13 cellular contexts compared by ENCODE assay signal in genomic region chr7:135536160-135536559, GRCh38. TPM values are rescaled to one million over a fixed set of nuclear protein-coding genes. Genes with fewer than 3 reads are reported as not detected.
A peak's percentile ranks its signal among the peaks of the same experiment; 100 is the strongest.
DNase-seq lines count a peak whose midpoint lies in the region; ATAC-seq and TF ChIP-seq lines count a peak whose summit lies in the region.
"Had no signal": no experiment of that assay in that cellular context is flagged by ENCODE, and none has a peak within 500 bp of the region (broad histone marks: within the 10 kb centered on the region; RNA-seq: fewer than 3 reads in every experiment).

No MANE protein-coding gene starts in this region.

- peak; percentile 24 for ATAC-seq in naive thymus-derived CD4-positive, alpha-beta T cell
- ATAC-seq in GM19328 (IDR thresholded peaks at IDR 0.05; ENCODE audit: unreplicated experiment) (no peak), HG03175 (IDR thresholded peaks at IDR 0.05; ENCODE audit: unreplicated experiment) (no peak)
- ATAC-seq: CD8-positive, alpha-beta T cell had no signal

- no peaks in the 10 kb centered on the region for H3K4me1 Mint-ChIP-seq in naive thymus-derived CD4-positive, alpha-beta T cell
- no peaks in the 10 kb centered on the region for H3K4me1 Mint-ChIP-seq in activated T-helper 1 cell treated with anti-CD3 and anti-CD28 coated beads, Interleukin-12 subunit alpha, Interleukin-12 subunit beta, Interleukin-2, Interleukin-4 antibody, amounts not matched to agents 30 ng/mL and 10 ng/mL and 1 ng/mL, durations not matched to agents 14 hours and 24 hours and 36 hours (ENCODE audit: low read depth)

- no peaks in the 10 kb centered on the region for H3K9me2 ChIP-seq in GM23248 (ENCODE audit: insufficient read depth)

- H3K9me3 ChIP-seq in GM23248 (ENCODE audit: low read depth) = no peaks in the 10 kb centered on the region
- H3K9me3 ChIP-seq in naive thymus-derived CD4-positive, alpha-beta T cell (ENCODE audit: control insufficient read depth in 2 of 3, low read length in 3 of 3) = no peaks in the 10 kb centered on the region
- H3K9me3 ChIP-seq: vagina had no signal

- H3K27ac Mint-ChIP-seq in naive thymus-derived CD4-positive, alpha-beta T cell = no peak overlapping the region
- no peak overlapping the region for H3K27ac Mint-ChIP-seq in activated T-helper 1 cell treated with anti-CD3 and anti-CD28 coated beads, Interleukin-12 subunit alpha, Interleukin-12 subunit beta, Interleukin-2, Interleukin-4 antibody, amounts not matched to agents 30 ng/mL and 10 ng/mL and 1 ng/mL, durations not matched to agents 14 hours and 24 hours and 36 hours
- H3K27ac Mint-ChIP-seq: CD8-positive, alpha-beta T cell; H9 had no signal

- CTCF ChIA-PET in naive thymus-derived CD4-positive, alpha-beta T cell (lab: Charles Lee) = no interaction called here

- H3K27me3 Mint-ChIP-seq in naive thymus-derived CD4-positive, alpha-beta T cell = peaks cover 9 to 33% (median 15%) of the 10 kb centered on the region in 5 donors
- H3K27me3 Mint-ChIP-seq in activated T-helper 1 cell treated with anti-CD3 and anti-CD28 coated beads, Interleukin-12 subunit alpha, Interleukin-12 subunit beta, Interleukin-2, Interleukin-4 antibody, amounts not matched to agents 30 ng/mL and 10 ng/mL and 1 ng/mL, durations not matched to agents 14 hours and 24 hours and 36 hours (ENCODE audit: insufficient read depth) = peaks cover 1% of the 10 kb centered on the region

- POLR2A ChIA-PET in naive thymus-derived CD4-positive, alpha-beta T cell (lab: Charles Lee) = no interaction called here

- TF ChIP-seq POLR2A in NB4 (IDR thresholded peaks at IDR 0.05; ENCODE audit: extremely low read depth, insufficient read length) = no peak

- no peaks in the 10 kb centered on the region for H3K4me1 ChIP-seq in GM23248 (ENCODE audit: insufficient read depth)
- H3K4me1 ChIP-seq in naive thymus-derived CD4-positive, alpha-beta T cell (ENCODE audit: control insufficient read depth in 2 of 2, insufficient read depth in 2 of 2, low read length in 2 of 2) = no peaks in the 10 kb centered on the region
- H3K4me1 ChIP-seq: vagina had no signal

- no peak overlapping the region for H2AFZ ChIP-seq in GM23248

- intact Hi-C loops in naive thymus-derived CD4-positive, alpha-beta T cell (cut with micrococcal nuclease) = no loop called here
- intact Hi-C loops in activated T-helper 1 cell treated with anti-CD3 and anti-CD28 coated beads, Interleukin-12 subunit alpha, Interleukin-12 subunit beta, Interleukin-2, Interleukin-4 antibody, amounts not matched to agents 30 ng/mL and 10 ng/mL and 1 ng/mL, durations not matched to agents 14 hours and 24 hours and 36 hours (cut with micrococcal nuclease) = no loop called here

- no peaks in the 10 kb centered on the region for H3K36me3 ChIP-seq in GM23248 (ENCODE audit: low read depth)
- H3K36me3 ChIP-seq in naive thymus-derived CD4-positive, alpha-beta T cell (ENCODE audit: control insufficient read depth in 2 of 3, insufficient read depth in 3 of 3, low read length in 3 of 3) = no peaks in the 10 kb centered on the region
- H3K36me3 ChIP-seq: vagina had no signal

- H3K4me2 ChIP-seq in GM23248 (ENCODE audit: unreplicated experiment) = no peak overlapping the region

- in situ Hi-C loops in GM23248 (cut with MboI) = no loop called here

- H3K79me2 ChIP-seq in GM23248 (ENCODE audit: insufficient read depth) = no peaks in the 10 kb centered on the region

- H3K4me3 Mint-ChIP-seq in naive thymus-derived CD4-positive, alpha-beta T cell = no peak overlapping the region
- H3K4me3 Mint-ChIP-seq in activated T-helper 1 cell treated with anti-CD3 and anti-CD28 coated beads, Interleukin-12 subunit alpha, Interleukin-12 subunit beta, Interleukin-2, Interleukin-4 antibody, amounts not matched to agents 30 ng/mL and 10 ng/mL and 1 ng/mL, durations not matched to agents 14 hours and 24 hours and 36 hours = no peak overlapping the region
- H3K4me3 Mint-ChIP-seq: CD8-positive, alpha-beta T cell; H9 had no signal

- H3K36me3 Mint-ChIP-seq in naive thymus-derived CD4-positive, alpha-beta T cell = no peaks in the 10 kb centered on the region
- H3K36me3 Mint-ChIP-seq in activated T-helper 1 cell treated with anti-CD3 and anti-CD28 coated beads, Interleukin-12 subunit alpha, Interleukin-12 subunit beta, Interleukin-2, Interleukin-4 antibody, amounts not matched to agents 30 ng/mL and 10 ng/mL and 1 ng/mL, durations not matched to agents 14 hours and 24 hours and 36 hours (ENCODE audit: low read depth) = no peaks in the 10 kb centered on the region
- H3K36me3 Mint-ChIP-seq: CD8-positive, alpha-beta T cell had no signal

- TF ChIP-seq CTCF in NB4 (IDR thresholded peaks at IDR 0.05; ENCODE audit: low read depth, low read length) = no peak
- TF ChIP-seq CTCF in epithelial cell of esophagus (IDR thresholded peaks at IDR 0.05; ENCODE audit: insufficient read depth, low read depth, low read length, missing control alignments) = no peak

- H3K9ac ChIP-seq in GM23248 = no peak overlapping the region

- 49 to 50% methylated on average over 7 of the region's 7 CpGs for WGBS in GM23248 (ENCODE audit: low coverage in 1 of 2, low lambda C conversion rate in 2 of 2, missing lambda C conversion rate in 2 of 2), 2 experiments

- H3K27ac ChIP-seq in GM23248 = no peak overlapping the region
- H3K27ac ChIP-seq in naive thymus-derived CD4-positive, alpha-beta T cell (ENCODE audit: low read depth, low read length) = no peak overlapping the region
- H3K27ac ChIP-seq: vagina had no signal

- no peaks in the 10 kb centered on the region for H3F3A ChIP-seq in GM23248 (ENCODE audit: insufficient read depth)

- DNase-seq in GM23248 = peak; percentile 71
- peak; percentile 55 for DNase-seq in NB4 (ENCODE audit: low read depth)
- peak; percentile 85 for DNase-seq in epithelial cell of esophagus (ENCODE audit: low read depth)
- DNase-seq in naive thymus-derived CD4-positive, alpha-beta T cell = no peak
- DNase-seq in activated T-helper 1 cell treated with anti-CD3 and anti-CD28 coated beads, Interleukin-12 subunit alpha, Interleukin-12 subunit beta, Interleukin-2, Interleukin-4 antibody, amounts not matched to agents 30 ng/mL and 10 ng/mL and 1 ng/mL, durations not matched to agents 14 hours and 24 hours and 36 hours (ENCODE audit: low spot score) = no peak
- DNase-seq: activated naive CD4-positive, alpha-beta T cell treated with anti-CD3 and anti-CD28 coated beads, Interleukin-2, amount 50 U/mL, for 16 hours; CD8-positive, alpha-beta T cell; H9; NK-92 treated with Interleukin-12 subunit alpha and Interleukin-12 subunit beta, amount 100 ng/mL, for 24 hours; stimulated activated naive CD4-positive, alpha-beta T cell treated with Interleukin-2 at 50 U/mL for 16 hours had no signal

- H3K4me3 ChIP-seq in GM23248 = no peak overlapping the region
- H3K4me3 ChIP-seq in NB4 (ENCODE audit: low read depth, low read length) = no peak overlapping the region
- no peak overlapping the region for H3K4me3 ChIP-seq in epithelial cell of esophagus (ENCODE audit: low read length)
- H3K4me3 ChIP-seq in naive thymus-derived CD4-positive, alpha-beta T cell (ENCODE audit: low read length) = no peak overlapping the region
- H3K4me3 ChIP-seq: vagina had no signal

- no peaks in the 10 kb centered on the region; the same call in 1 of the 2 replicates for H3K27me3 ChIP-seq in GM23248 (replicated peaks; ENCODE audit: insufficient read depth)
- H3K27me3 ChIP-seq in naive thymus-derived CD4-positive, alpha-beta T cell (ENCODE audit: control insufficient read depth in 2 of 2, insufficient read depth in 2 of 2, low read length in 2 of 2) = no peaks in the 10 kb centered on the region
- H3K27me3 ChIP-seq: vagina had no signal

- H4K20me1 ChIP-seq in GM23248 (ENCODE audit: insufficient read depth) = no peaks in the 10 kb centered on the region

- no peaks in the 10 kb centered on the region for H3K9me3 Mint-ChIP-seq in naive thymus-derived CD4-positive, alpha-beta T cell
- H3K9me3 Mint-ChIP-seq in activated T-helper 1 cell treated with anti-CD3 and anti-CD28 coated beads, Interleukin-12 subunit alpha, Interleukin-12 subunit beta, Interleukin-2, Interleukin-4 antibody, amounts not matched to agents 30 ng/mL and 10 ng/mL and 1 ng/mL, durations not matched to agents 14 hours and 24 hours and 36 hours = no peaks in the 10 kb centered on the region
- H3K9me3 Mint-ChIP-seq: CD8-positive, alpha-beta T cell; H9 had no signal

RNA-seq across cellular contexts. Expression of gene NUP205, which starts 21.6 kb away (rescaled TPM):
- 31.8 and 45.7 TPM in 2 replicates for total RNA-seq in GM23248 (2014; rRNA removed; shearing (Covaris generic))
- 17.4 and 18.5 TPM in 2 replicates for polyA plus RNA-seq in GM23248 (2016; fragmentation: Nextera tagmentation; extraction: Ambion mirVana)
- total RNA-seq in naive thymus-derived CD4-positive, alpha-beta T cell = 10 to 100 TPM; 50.0 to 88.8 (median 76.5) TPM
- 10 to 100 TPM; 22.9 to 41.5 TPM for polyA plus RNA-seq in naive thymus-derived CD4-positive, alpha-beta T cell
- total RNA-seq in activated T-helper 1 cell treated with anti-CD3 and anti-CD28 coated beads, Interleukin-12 subunit alpha, Interleukin-12 subunit beta, Interleukin-2, Interleukin-4 antibody, amounts not matched to agents 30 ng/mL and 10 ng/mL and 1 ng/mL, durations not matched to agents 14 hours and 24 hours and 36 hours = 110 and 121 TPM in 2 replicates

RNA-seq across cellular contexts. Expression of gene CNOT4, which starts 26.3 kb away (rescaled TPM):
- 6.7 and 9.1 TPM in 2 replicates for total RNA-seq in GM23248 (2014; rRNA removed; shearing (Covaris generic))
- polyA plus RNA-seq in GM23248 (2016; fragmentation: Nextera tagmentation; extraction: Ambion mirVana) = 18.2 and 18.4 TPM in 2 replicates
- 10 to 100 TPM; 28.7 to 39.4 (median 38.3) TPM for total RNA-seq in naive thymus-derived CD4-positive, alpha-beta T cell
- polyA plus RNA-seq in naive thymus-derived CD4-positive, alpha-beta T cell = 10 to 100 TPM; 15.5 to 20.0 TPM
- total RNA-seq in activated T-helper 1 cell treated with anti-CD3 and anti-CD28 coated beads, Interleukin-12 subunit alpha, Interleukin-12 subunit beta, Interleukin-2, Interleukin-4 antibody, amounts not matched to agents 30 ng/mL and 10 ng/mL and 1 ng/mL, durations not matched to agents 14 hours and 24 hours and 36 hours = 21.3 and 23.3 TPM in 2 replicates

Comparison
In these comparisons a context has a peak if more than half of its experiments do, and no peak if none do; other contexts are left out.
1. DNase-seq: peak in GM23248 (single experiment), NB4 (single experiment) and epithelial cell of esophagus (single experiment); none in naive thymus-derived CD4-positive, alpha-beta T cell (0 of 9) and activated T-helper 1 cell treated with anti-CD3 and anti-CD28 coated beads, Interleukin-12 subunit alpha, Interleukin-12 subunit beta, Interleukin-2, Interleukin-4 antibody, amounts not matched to agents 30 ng/mL and 10 ng/mL and 1 ng/mL, durations not matched to agents 14 hours and 24 hours and 36 hours (single experiment).